10 cellular contexts compared by ENCODE assay signal in the genomic region with DNA sequence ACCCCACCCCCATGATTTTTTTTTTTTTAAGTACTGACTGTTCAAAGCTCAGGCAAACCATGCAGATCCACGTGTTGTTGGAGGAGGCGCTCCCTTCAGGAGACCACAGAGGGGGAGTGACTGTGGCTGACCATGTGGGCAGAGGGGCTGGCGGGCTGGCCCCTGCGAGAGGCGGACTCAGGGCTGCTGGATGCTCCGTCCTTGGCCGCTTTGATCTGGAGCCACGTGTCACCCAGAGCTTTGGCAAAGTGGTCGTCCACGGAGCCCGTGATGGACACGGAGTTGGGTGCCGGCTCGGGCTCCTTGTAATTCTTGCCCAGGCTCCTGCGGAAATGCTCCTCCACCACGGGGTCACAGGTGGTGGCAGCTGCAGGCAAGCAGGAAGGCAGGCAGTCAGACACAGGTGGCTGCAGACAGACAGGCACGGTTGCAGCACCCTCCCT.
DNase-seq lines count a peak whose midpoint lies in the region; ATAC-seq and TF ChIP-seq lines count a peak whose summit lies in the region.
"Had no signal": no experiment of that assay in that cellular context is flagged by ENCODE, and none has a peak within 500 bp of the region (broad histone marks: within the 10 kb centered on the region; RNA-seq: fewer than 3 reads in every experiment).

No MANE protein-coding gene starts in this region.

- no peak overlapping the region for H3K4me3 Mint-ChIP-seq in osteocyte (ENCODE audit: unreplicated experiment)
- no peak overlapping the region for H3K4me3 Mint-ChIP-seq in activated naive CD4-positive, alpha-beta T cell treated with anti-CD3 and anti-CD28 coated beads for 36 hours

- no peak overlapping the region for H3K4me2 ChIP-seq in neuronal stem cell (ENCODE audit: insufficient read depth, low read length, poor library complexity, severe bottlenecking)

- H3K27me3 Mint-ChIP-seq in osteocyte (ENCODE audit: unreplicated experiment), result no peaks in the 10 kb centered on the region
- no peaks in the 10 kb centered on the region for H3K27me3 Mint-ChIP-seq in activated naive CD4-positive, alpha-beta T cell treated with anti-CD3 and anti-CD28 coated beads for 36 hours (ENCODE audit: low read depth)

- no peak overlapping the region for H4K91ac ChIP-seq in neuronal stem cell (ENCODE audit: low read depth, low read length, poor library complexity)

- H3K9ac ChIP-seq in neuronal stem cell (ENCODE audit: low read depth, low read length, poor library complexity), result no peak overlapping the region

- no peak overlapping the region for H3K4ac ChIP-seq in neuronal stem cell (ENCODE audit: low read length)

- H3K4me1 ChIP-seq in left ventricle myocardium inferior, result peaks cover 100% of the 10 kb centered on the region
- peaks cover 85 to 98% (median 91%) of the 10 kb centered on the region in 4 donors for H3K4me1 ChIP-seq in esophagus muscularis mucosa
- H3K4me1 ChIP-seq in neuronal stem cell (ENCODE audit: control insufficient read depth in 2 of 2, insufficient read depth in 1 of 2, low read depth in 1 of 2, low read length in 2 of 2), result peaks cover 12 to 39% of the 10 kb centered on the region in 2 donors

- H3K36me3 Mint-ChIP-seq in osteocyte (ENCODE audit: unreplicated experiment), result peaks cover 42% of the 10 kb centered on the region
- peaks cover 4% of the 10 kb centered on the region for H3K36me3 Mint-ChIP-seq in activated naive CD4-positive, alpha-beta T cell treated with anti-CD3 and anti-CD28 coated beads for 36 hours (ENCODE audit: low read depth)

- H2BK12ac ChIP-seq in neuronal stem cell (ENCODE audit: low read length), result no peak overlapping the region

- no peak for TF ChIP-seq POLR2A in esophagus muscularis mucosa (IDR thresholded peaks at IDR 0.05; ENCODE audit: low read depth)

- no peak overlapping the region for H2BK15ac ChIP-seq in neuronal stem cell (ENCODE audit: low read length)

- H4K8ac ChIP-seq in neuronal stem cell (ENCODE audit: low read depth, low read length), result no peak overlapping the region

- CTCF ChIA-PET in activated naive CD4-positive, alpha-beta T cell treated with anti-CD3 and anti-CD28 coated beads for 36 hours (lab: Charles Lee), result no interaction called here

- peak overlapping the region; percentile 71 for H3K27ac ChIP-seq in left ventricle myocardium inferior (replicated peaks)
- H3K27ac ChIP-seq in esophagus muscularis mucosa (replicated peaks in 1 of 4), result peak overlapping the region in 3 of 4 donors; percentile 18 to 70 (median 47)
- no peak overlapping the region for H3K27ac ChIP-seq in neuronal stem cell (replicated peaks; ENCODE audit: low read length)

- DNase-seq in left ventricle myocardium inferior (peak; percentile 14), left cardiac atrium (no peak), esophagus muscularis mucosa (ENCODE audit: extremely low spot score) (no peak), osteocyte (ENCODE audit: extremely low spot score, unreplicated experiment) (no peak), neuronal stem cell (ENCODE audit: low spot score) (no peak)
- no peak for DNase-seq in activated naive CD4-positive, alpha-beta T cell treated with anti-CD3 and anti-CD28 coated beads for 36 hours
- DNase-seq: NCI-H1417, NCI-H524 treated with DMSO at 0.1 percent for 48 hours had no signal

- no peak for ATAC-seq in left cardiac atrium
- ATAC-seq in GM18868 (IDR thresholded peaks at IDR 0.05; ENCODE audit: unreplicated experiment), result no peak
- no peak for ATAC-seq in HG03439 (IDR thresholded peaks at IDR 0.05; ENCODE audit: unreplicated experiment)

- WGBS in esophagus muscularis mucosa, result 87% methylated on average over 9 of the region's 17 CpGs
- no CpG with 5 or more reads among the region's 17 CpGs for WGBS in neuronal stem cell (ENCODE audit: extremely low coverage in 2 of 2, insufficient read length in 2 of 2, insufficient replicate concordance in 1 of 2), 2 donors

- H3K4me1 Mint-ChIP-seq in osteocyte (ENCODE audit: unreplicated experiment), result peaks cover 76% of the 10 kb centered on the region
- peaks cover 2% of the 10 kb centered on the region for H3K4me1 Mint-ChIP-seq in activated naive CD4-positive, alpha-beta T cell treated with anti-CD3 and anti-CD28 coated beads for 36 hours (ENCODE audit: low read depth)

- no peak overlapping the region for H2AK5ac ChIP-seq in neuronal stem cell (ENCODE audit: low read depth, low read length)

- H2BK5ac ChIP-seq in neuronal stem cell (ENCODE audit: low read length), result no peak overlapping the region

- peaks cover 16% of the 10 kb centered on the region for H3K79me1 ChIP-seq in neuronal stem cell (ENCODE audit: low read depth, low read length)

- H3K4me3 ChIP-seq in left ventricle myocardium inferior (no peak overlapping the region), esophagus muscularis mucosa (no peak overlapping the region), neuronal stem cell (ENCODE audit: low read length in 2 of 2) (no peak overlapping the region)

- H3K36me3 ChIP-seq in left ventricle myocardium inferior (peaks cover 38% of the 10 kb centered on the region), esophagus muscularis mucosa (peaks cover 6 to 61% (median 40%) of the 10 kb centered on the region in 4 donors), neuronal stem cell (replicated peaks in 1 of 2; ENCODE audit: control insufficient read depth in 2 of 2, insufficient read depth in 2 of 2, low read length in 2 of 2) (peaks cover 46 to 97% of the 10 kb centered on the region in 2 donors)

- peak overlapping the region; percentile 79 for H3K27ac Mint-ChIP-seq in osteocyte (ENCODE audit: unreplicated experiment)
- H3K27ac Mint-ChIP-seq in activated naive CD4-positive, alpha-beta T cell treated with anti-CD3 and anti-CD28 coated beads for 36 hours, result no peak overlapping the region

- H3K9me3 ChIP-seq in left ventricle myocardium inferior (replicated peaks), result no peaks in the 10 kb centered on the region
- H3K9me3 ChIP-seq in esophagus muscularis mucosa, result no peaks in the 10 kb centered on the region
- H3K9me3 ChIP-seq in neuronal stem cell (replicated peaks in 1 of 2; ENCODE audit: control insufficient read depth in 2 of 2, insufficient read depth in 1 of 2, low read depth in 1 of 2, low read length in 2 of 2), result peaks cover 0 to 2% of the 10 kb centered on the region in 2 donors

- H3K27me3 ChIP-seq in left ventricle myocardium inferior (ENCODE audit: low read depth) (no peaks in the 10 kb centered on the region), esophagus muscularis mucosa (no peaks in the 10 kb centered on the region), neuronal stem cell (ENCODE audit: control insufficient read depth in 3 of 3, insufficient read depth in 3 of 3, low read depth in 1 of 3, low read length in 3 of 3) (peaks cover 0 to 2% (median 0%) of the 10 kb centered on the region in 3 experiments)

- H3K23ac ChIP-seq in neuronal stem cell (ENCODE audit: low read depth, low read length, poor library complexity), result no peak overlapping the region

- TF ChIP-seq EP300 in esophagus muscularis mucosa (IDR thresholded peaks at IDR 0.05), result no peak

- H3K14ac ChIP-seq in neuronal stem cell (ENCODE audit: low read length), result no peak overlapping the region

- no peak overlapping the region for H2AFZ ChIP-seq in neuronal stem cell (ENCODE audit: low read length)

- TF ChIP-seq CTCF in left ventricle myocardium inferior (IDR thresholded peaks at IDR 0.05; ENCODE audit: borderline replicate concordance) (no peak), esophagus muscularis mucosa (IDR thresholded peaks at IDR 0.05) (no peak), osteocyte (IDR thresholded peaks at IDR 0.05) (no peak)

- H3K18ac ChIP-seq in neuronal stem cell (ENCODE audit: low read length), result no peak overlapping the region

- intact Hi-C loops in left ventricle myocardium inferior (cut with micrococcal nuclease), result no loop called here
- intact Hi-C loops in left cardiac atrium (cut with DNase I), result no loop called here
- intact Hi-C loops in esophagus muscularis mucosa (cut with DNase I), result no loop called here
- intact Hi-C loops in activated naive CD4-positive, alpha-beta T cell treated with anti-CD3 and anti-CD28 coated beads for 36 hours (cut with micrococcal nuclease), result no loop called here

- H2BK120ac ChIP-seq in neuronal stem cell (ENCODE audit: low read depth, low read length), result no peak overlapping the region

- no peaks in the 10 kb centered on the region for H3K9me3 Mint-ChIP-seq in osteocyte (ENCODE audit: unreplicated experiment)
- no peaks in the 10 kb centered on the region for H3K9me3 Mint-ChIP-seq in activated naive CD4-positive, alpha-beta T cell treated with anti-CD3 and anti-CD28 coated beads for 36 hours
